In genomic region chr1:234955107-234955731, GRCh38 we compare ENCODE assay signal across 1 cellular context.
TF ChIP-seq lines count a peak whose summit lies in the region.

No MANE protein-coding gene starts in this region.

TF ChIP-seq in HepG2, 621 proteins besides CTCF, POLR2A, EP300 and RAD21 (continued from another document and continues in another):
- TF ChIP-seq ZNF766 (CRISPR knock-in tag; IDR thresholded peaks at IDR 0.05; ENCODE audit: borderline replicate concordance) (peak; percentile 28; the same call in 1 of the 2 replicates), ZBTB26 (CRISPR knock-in tag; IDR thresholded peaks at IDR 0.05; ENCODE audit: borderline replicate concordance) (no peak), PHB2 (IDR thresholded peaks at IDR 0.05; ENCODE audit: partially characterized antibody) (no peak), POLR2AphosphoS2 (IDR thresholded peaks at IDR 0.05; ENCODE audit: low read depth, low read length) (no peak), ZNF354B (CRISPR knock-in tag; IDR thresholded peaks at IDR 0.05) (no peak), ZNF777 (CRISPR knock-in tag; IDR thresholded peaks at IDR 0.05) (no peak), HES4 (CRISPR knock-in tag; IDR thresholded peaks at IDR 0.05; ENCODE audit: borderline replicate concordance) (no peak), HNRNPL (IDR thresholded peaks at IDR 0.05; ENCODE audit: low read depth, low read length) (no peak), ZNF550 (CRISPR knock-in tag; IDR thresholded peaks at IDR 0.05; ENCODE audit: borderline replicate concordance) (no peak), ZNF12 (CRISPR knock-in tag; IDR thresholded peaks at IDR 0.05) (no peak), ZNF572 (CRISPR knock-in tag; IDR thresholded peaks at IDR 0.05) (no peak), BRCA1 (CRISPR knock-in tag; IDR thresholded peaks at IDR 0.05) (no peak), IRF1 (CRISPR knock-in tag; IDR thresholded peaks at IDR 0.05; ENCODE audit: low read depth) (no peak), HNF1A (IDR thresholded peaks at IDR 0.05; ENCODE audit: low read depth) (no peak), HNF1A (CRISPR knock-in tag; IDR thresholded peaks at IDR 0.05; ENCODE audit: borderline replicate concordance) (no peak), ZNF367 (CRISPR knock-in tag; IDR thresholded peaks at IDR 0.05; ENCODE audit: borderline replicate concordance) (no peak), DBP (CRISPR knock-in tag; IDR thresholded peaks at IDR 0.05; ENCODE audit: not compliant biosample characterization) (no peak), TFE3 (CRISPR knock-in tag; IDR thresholded peaks at IDR 0.05) (no peak), TRIM24 (CRISPR knock-in tag; IDR thresholded peaks at IDR 0.05) (no peak), ZNF543 (CRISPR knock-in tag; IDR thresholded peaks at IDR 0.05) (no peak), ZBTB7B (CRISPR knock-in tag; IDR thresholded peaks at IDR 0.05) (peak; percentile 64; the same call in 1 of the 2 replicates), CBFB (CRISPR knock-in tag; IDR thresholded peaks at IDR 0.05) (no peak), ZNF83 (CRISPR knock-in tag; IDR thresholded peaks at IDR 0.05; ENCODE audit: borderline replicate concordance) (no peak), ZNF350 (CRISPR knock-in tag; IDR thresholded peaks at IDR 0.05; ENCODE audit: borderline replicate concordance, low read depth) (no peak), ZBTB37 (CRISPR knock-in tag; IDR thresholded peaks at IDR 0.05) (no peak), TAF1 (CRISPR knock-in tag; IDR thresholded peaks at IDR 0.05) (no peak; the same call in 1 of the 2 replicates), ZNF607 (CRISPR knock-in tag; IDR thresholded peaks at IDR 0.05; ENCODE audit: borderline replicate concordance) (no peak), ELK4 (CRISPR knock-in tag; IDR thresholded peaks at IDR 0.05; ENCODE audit: borderline replicate concordance) (no peak), ZNF17 (CRISPR knock-in tag; IDR thresholded peaks at IDR 0.05) (no peak), REXO4 (CRISPR knock-in tag; IDR thresholded peaks at IDR 0.05; ENCODE audit: borderline replicate concordance) (no peak), MLLT10 (CRISPR knock-in tag; IDR thresholded peaks at IDR 0.05) (no peak), SIN3B (IDR thresholded peaks at IDR 0.05; ENCODE audit: low read length) (no peak), KDM3A (CRISPR knock-in tag; IDR thresholded peaks at IDR 0.05; ENCODE audit: low read depth) (no peak), RBM39 (IDR thresholded peaks at IDR 0.05; ENCODE audit: low read depth, low read length, poor library complexity, severe bottlenecking) (no peak), ZSCAN30 (CRISPR knock-in tag; IDR thresholded peaks at IDR 0.05) (no peak), ZBTB21 (CRISPR knock-in tag; IDR thresholded peaks at IDR 0.05) (no peak), ZHX1 (CRISPR knock-in tag; IDR thresholded peaks at IDR 0.05; ENCODE audit: low read depth) (no peak), NR1H2 (CRISPR knock-in tag; IDR thresholded peaks at IDR 0.05; ENCODE audit: borderline replicate concordance, low read depth) (no peak), PRDM4 (CRISPR knock-in tag; IDR thresholded peaks at IDR 0.05; ENCODE audit: borderline replicate concordance) (no peak), ZNF275 (CRISPR knock-in tag; IDR thresholded peaks at IDR 0.05; ENCODE audit: borderline replicate concordance) (no peak)
